Comparison of ENCODE assay signal across 1 cellular context in genomic region chr10:87844837-87845623, GRCh38.
TF ChIP-seq lines count a peak whose summit lies in the region.

No MANE protein-coding gene starts in this region.

TF ChIP-seq in HEK293, 187 proteins besides CTCF, POLR2A, EP300 and RAD21 (continued from another document):
- TF ChIP-seq PRDM4 (tag by site-specific recombination; IDR thresholded peaks at IDR 0.05) (no peak), ZNF692 (tag by site-specific recombination; IDR thresholded peaks at IDR 0.05) (no peak), ZNF239 (tag by site-specific recombination; IDR thresholded peaks at IDR 0.05) (no peak), ZNF366 (tag by site-specific recombination; conservative IDR thresholded peaks at IDR 0.05) (no peak), SCRT2 (tag by site-specific recombination; IDR thresholded peaks at IDR 0.05) (peak; percentile 94)
